ENCODE assay signal across 1 cellular context in the genomic region with DNA sequence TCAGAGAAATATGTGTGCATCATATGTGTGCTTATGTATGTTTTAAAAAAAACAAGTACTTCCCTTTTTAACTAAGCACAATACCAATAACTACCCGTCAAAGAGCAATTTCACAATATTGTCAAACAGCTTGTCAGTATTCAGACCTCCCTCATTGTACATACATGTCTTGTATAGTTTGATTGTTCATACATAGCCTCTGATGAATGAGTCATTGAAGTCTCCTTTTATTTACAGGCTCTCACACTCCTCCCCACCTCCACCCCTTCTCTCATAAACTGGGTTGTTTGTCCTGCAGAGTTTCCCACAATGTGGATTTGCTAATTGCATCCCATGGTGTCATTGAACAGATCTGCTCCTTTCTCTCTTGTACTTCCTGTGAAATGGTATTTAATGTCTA.
TF ChIP-seq lines count a peak whose summit lies in the region.

No MANE protein-coding gene starts in this region.

TF ChIP-seq in GM23338, 12 proteins besides CTCF, POLR2A, EP300 and RAD21 (continued from another document):
- TF ChIP-seq, protein P1, sequence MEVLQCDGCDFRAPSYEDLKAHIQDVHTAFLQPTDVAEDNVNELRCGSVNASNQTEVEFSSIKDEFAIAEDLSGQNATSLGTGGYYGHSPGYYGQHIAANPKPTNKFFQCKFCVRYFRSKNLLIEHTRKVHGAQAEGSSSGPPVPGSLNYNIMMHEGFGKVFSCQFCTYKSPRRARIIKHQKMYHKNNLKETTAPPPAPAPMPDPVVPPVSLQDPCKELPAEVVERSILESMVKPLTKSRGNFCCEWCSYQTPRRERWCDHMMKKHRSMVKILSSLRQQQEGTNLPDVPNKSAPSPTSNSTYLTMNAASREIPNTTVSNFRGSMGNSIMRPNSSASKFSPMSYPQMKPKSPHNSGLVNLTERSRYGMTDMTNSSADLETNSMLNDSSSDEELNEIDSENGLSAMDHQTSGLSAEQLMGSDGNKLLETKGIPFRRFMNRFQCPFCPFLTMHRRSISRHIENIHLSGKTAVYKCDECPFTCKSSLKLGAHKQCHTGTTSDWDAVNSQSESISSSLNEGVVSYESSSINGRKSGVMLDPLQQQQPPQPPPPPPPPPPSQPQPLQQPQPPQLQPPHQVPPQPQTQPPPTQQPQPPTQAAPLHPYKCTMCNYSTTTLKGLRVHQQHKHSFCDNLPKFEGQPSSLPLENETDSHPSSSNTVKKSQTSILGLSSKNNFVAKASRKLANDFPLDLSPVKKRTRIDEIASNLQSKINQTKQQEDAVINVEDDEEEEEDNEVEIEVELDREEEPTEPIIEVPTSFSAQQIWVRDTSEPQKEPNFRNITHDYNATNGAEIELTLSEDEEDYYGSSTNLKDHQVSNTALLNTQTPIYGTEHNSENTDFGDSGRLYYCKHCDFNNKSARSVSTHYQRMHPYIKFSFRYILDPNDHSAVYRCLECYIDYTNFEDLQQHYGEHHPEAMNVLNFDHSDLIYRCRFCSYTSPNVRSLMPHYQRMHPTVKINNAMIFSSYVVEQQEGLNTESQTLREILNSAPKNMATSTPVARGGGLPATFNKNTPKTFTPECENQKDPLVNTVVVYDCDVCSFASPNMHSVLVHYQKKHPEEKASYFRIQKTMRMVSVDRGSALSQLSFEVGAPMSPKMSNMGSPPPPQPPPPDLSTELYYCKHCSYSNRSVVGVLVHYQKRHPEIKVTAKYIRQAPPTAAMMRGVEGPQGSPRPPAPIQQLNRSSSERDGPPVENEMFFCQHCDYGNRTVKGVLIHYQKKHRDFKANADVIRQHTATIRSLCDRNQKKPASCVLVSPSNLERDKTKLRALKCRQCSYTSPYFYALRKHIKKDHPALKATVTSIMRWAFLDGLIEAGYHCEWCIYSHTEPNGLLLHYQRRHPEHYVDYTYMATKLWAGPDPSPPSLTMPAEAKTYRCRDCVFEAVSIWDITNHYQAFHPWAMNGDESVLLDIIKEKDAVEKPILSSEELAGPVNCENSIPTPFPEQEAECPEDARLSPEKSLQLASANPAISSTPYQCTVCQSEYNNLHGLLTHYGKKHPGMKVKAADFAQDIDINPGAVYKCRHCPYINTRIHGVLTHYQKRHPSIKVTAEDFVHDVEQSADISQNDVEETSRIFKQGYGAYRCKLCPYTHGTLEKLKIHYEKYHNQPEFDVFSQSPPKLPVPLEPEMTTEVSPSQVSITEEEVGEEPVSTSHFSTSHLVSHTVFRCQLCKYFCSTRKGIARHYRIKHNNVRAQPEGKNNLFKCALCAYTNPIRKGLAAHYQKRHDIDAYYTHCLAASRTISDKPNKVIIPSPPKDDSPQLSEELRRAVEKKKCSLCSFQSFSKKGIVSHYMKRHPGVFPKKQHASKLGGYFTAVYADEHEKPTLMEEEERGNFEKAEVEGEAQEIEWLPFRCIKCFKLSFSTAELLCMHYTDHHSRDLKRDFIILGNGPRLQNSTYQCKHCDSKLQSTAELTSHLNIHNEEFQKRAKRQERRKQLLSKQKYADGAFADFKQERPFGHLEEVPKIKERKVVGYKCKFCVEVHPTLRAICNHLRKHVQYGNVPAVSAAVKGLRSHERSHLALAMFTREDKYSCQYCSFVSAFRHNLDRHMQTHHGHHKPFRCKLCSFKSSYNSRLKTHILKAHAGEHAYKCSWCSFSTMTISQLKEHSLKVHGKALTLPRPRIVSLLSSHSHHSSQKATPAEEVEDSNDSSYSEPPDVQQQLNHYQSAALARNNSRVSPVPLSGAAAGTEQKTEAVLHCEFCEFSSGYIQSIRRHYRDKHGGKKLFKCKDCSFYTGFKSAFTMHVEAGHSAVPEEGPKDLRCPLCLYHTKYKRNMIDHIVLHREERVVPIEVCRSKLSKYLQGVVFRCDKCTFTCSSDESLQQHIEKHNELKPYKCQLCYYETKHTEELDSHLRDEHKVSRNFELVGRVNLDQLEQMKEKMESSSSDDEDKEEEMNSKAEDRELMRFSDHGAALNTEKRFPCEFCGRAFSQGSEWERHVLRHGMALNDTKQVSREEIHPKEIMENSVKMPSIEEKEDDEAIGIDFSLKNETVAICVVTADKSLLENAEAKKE (CRISPR knock-in tag; IDR thresholded peaks at IDR 0.05), result no peak
- TF ChIP-seq JUNB (IDR thresholded peaks at IDR 0.05; ENCODE audit: unreplicated experiment) (no peak), STAT1 (IDR thresholded peaks at IDR 0.05; ENCODE audit: unreplicated experiment) (no peak), EZH2phosphoT487 (IDR thresholded peaks at IDR 0.05; ENCODE audit: unreplicated experiment) (no peak)
